ENCODE assay signal across 16 cellular contexts in genomic region chr4:156829194-156829593, GRCh38.
A peak's percentile ranks its signal among the peaks of the same experiment; 100 is the strongest.
DNase-seq lines count a peak whose midpoint lies in the region; ATAC-seq, FAIRE-seq and TF ChIP-seq lines count a peak whose summit lies in the region.
"Had no signal": no experiment of that assay in that cellular context is flagged by ENCODE, and none has a peak within 500 bp of the region (broad histone marks: within the 10 kb centered on the region; RNA-seq: fewer than 3 reads in every experiment).

No MANE protein-coding gene starts in this region.

- no peaks in the 10 kb centered on the region for H4K20me1 ChIP-seq in endothelial cell of umbilical vein (replicated peaks; ENCODE audit: control insufficient read depth, extremely low read depth, insufficient read depth, low read length)

- H3K9ac ChIP-seq in endothelial cell of umbilical vein (replicated peaks; ENCODE audit: extremely low read depth, insufficient read depth, low read length), result no peak overlapping the region
- no peak overlapping the region for H3K9ac ChIP-seq in mucosa of stomach (ENCODE audit: low read length)

- H3K9me1 ChIP-seq in endothelial cell of umbilical vein (replicated peaks; ENCODE audit: control insufficient read depth, extremely low read depth, insufficient read depth, low read length), result no peaks in the 10 kb centered on the region

- DNase-seq in AG09319 (ENCODE audit: extremely low read depth, low read depth) (peak; percentile 43), NOMO-1 treated with dmso at 0.1 percent for 144 hours (lab: John Stamatoyannopoulos, UW; ENCODE audit: unreplicated experiment) (peak; percentile 68), endothelial cell of umbilical vein (ENCODE audit: low read depth, low spot score) (peak; percentile 40), COLO668 (lab: John Stamatoyannopoulos, UW; ENCODE audit: unreplicated experiment) (no peak)
- DNase-seq: activated CD4-positive, alpha-beta T cell treated with anti-CD3 and anti-CD28 coated beads, Interleukin-2, amount 10 ng/mL, durations not matched to agents 7 days and 5 days; AML-193; mesendoderm; NCI-H2081; SJCRH30; stimulated activated naive CD4-positive, alpha-beta T cell treated with Interleukin-2 at 50 U/mL for 16 hours had no signal

- CTCF ChIA-PET in endothelial cell of umbilical vein (lab: Charles Lee), result no interaction called here

- H3K27me3 ChIP-seq in endothelial cell of umbilical vein (ENCODE audit: control insufficient read depth in 2 of 2, insufficient read depth in 2 of 2, low read length in 2 of 2), result no peaks in the 10 kb centered on the region
- H3K27me3 ChIP-seq in mucosa of stomach (ENCODE audit: control insufficient read depth, insufficient read depth, low read length), result no peaks in the 10 kb centered on the region
- H3K27me3 ChIP-seq: SJCRH30 had no signal

- dilution Hi-C loops in endothelial cell of umbilical vein (cut with MboI; ENCODE audit: extremely low pct_ligation_motif_present, low sequenced_read_pairs), result no loop called here

- BruUV-seq in endothelial cell of umbilical vein (replicated peaks; lab: Mats Ljungman, UMichigan), result no TSS peak

- H3K4me2 ChIP-seq in endothelial cell of umbilical vein (ENCODE audit: insufficient read depth, low read length), result peak overlapping the region; percentile 24

- no peak for TF ChIP-seq POLR2A in endothelial cell of umbilical vein (IDR thresholded peaks at IDR 0.05; ENCODE audit: low read depth, low read length)

- H3K9me3 ChIP-seq in endothelial cell of umbilical vein (replicated peaks; ENCODE audit: control insufficient read depth, insufficient read depth, low read length) (no peaks in the 10 kb centered on the region), mucosa of stomach (ENCODE audit: control insufficient read depth, low read length) (no peaks in the 10 kb centered on the region)
- H3K9me3 ChIP-seq: SJCRH30 had no signal

- H3K4me3 ChIP-seq in endothelial cell of umbilical vein (replicated peaks in 1 of 3; ENCODE audit: insufficient read depth in 1 of 3, low read depth in 1 of 3, low read length in 3 of 3) (no peak overlapping the region), mucosa of stomach (ENCODE audit: low read length) (peak overlapping the region; percentile 4)
- H3K4me3 ChIP-seq: SJCRH30 had no signal

- POLR2A ChIA-PET in endothelial cell of umbilical vein (lab: Charles Lee), result no interaction called here

- no peak for FAIRE-seq in endothelial cell of umbilical vein (lab: Jason Lieb, UNC)
- FAIRE-seq: GM19239 had no signal

- ATAC-seq in GM21367 (IDR thresholded peaks at IDR 0.05; ENCODE audit: unreplicated experiment), result no peak
- ATAC-seq in GM21381 (IDR thresholded peaks at IDR 0.05; ENCODE audit: unreplicated experiment), result no peak
- ATAC-seq in HG02610 (IDR thresholded peaks at IDR 0.05; ENCODE audit: unreplicated experiment), result no peak
- ATAC-seq: esophagus mucosa had no signal

- H3K36me3 ChIP-seq in endothelial cell of umbilical vein (ENCODE audit: control insufficient read depth in 2 of 2, extremely low read depth in 1 of 2, insufficient read depth in 2 of 2, low read length in 2 of 2), result no peaks in the 10 kb centered on the region
- no peaks in the 10 kb centered on the region for H3K36me3 ChIP-seq in mucosa of stomach (ENCODE audit: control insufficient read depth, insufficient read depth, low read length)
- H3K36me3 ChIP-seq: SJCRH30 had no signal

- H3K4me1 ChIP-seq in endothelial cell of umbilical vein (ENCODE audit: control insufficient read depth, extremely low read depth, insufficient read depth, low read length), result no peaks in the 10 kb centered on the region
- H3K4me1 ChIP-seq in mucosa of stomach (ENCODE audit: control insufficient read depth, insufficient read depth, low read length), result no peaks in the 10 kb centered on the region
- H3K4me1 ChIP-seq: SJCRH30 had no signal

- TF ChIP-seq CTCF in AG09319 (IDR thresholded peaks at IDR 0.05; ENCODE audit: low read depth, low read length) (no peak), endothelial cell of umbilical vein (IDR thresholded peaks at IDR 0.05; ENCODE audit: extremely low read depth in 1 of 2, insufficient read depth in 1 of 2, low read depth in 1 of 2, low read length in 2 of 2) (no peak)

- H3K27ac ChIP-seq in endothelial cell of umbilical vein (ENCODE audit: insufficient read depth, low read depth, low read length), result no peak overlapping the region
- H3K27ac ChIP-seq: SJCRH30 had no signal

- intact Hi-C loops in endothelial cell of umbilical vein (cut with micrococcal nuclease), result no loop called here

- H2AFZ ChIP-seq in endothelial cell of umbilical vein (ENCODE audit: low read depth, low read length), result peak overlapping the region; percentile 48

- H3K79me2 ChIP-seq in endothelial cell of umbilical vein (ENCODE audit: control insufficient read depth, insufficient read depth, low read length), result no peaks in the 10 kb centered on the region

TF ChIP-seq in endothelial cell of umbilical vein, 7 proteins besides CTCF, POLR2A, EP300 and RAD21:
- no peak for TF ChIP-seq MAX (IDR thresholded peaks at IDR 0.05; ENCODE audit: insufficient read depth, insufficient read length)
- TF ChIP-seq FOS (IDR thresholded peaks at IDR 0.05; ENCODE audit: borderline replicate concordance, insufficient read depth, low read length), result no peak
- no peak for TF ChIP-seq JUN (IDR thresholded peaks at IDR 0.05; ENCODE audit: borderline replicate concordance, insufficient read depth, insufficient read length, low read depth)
- TF ChIP-seq EZH2 (IDR thresholded peaks at IDR 0.05; ENCODE audit: borderline replicate concordance, low read depth, low read length, severe bottlenecking), result no peak
- TF ChIP-seq MYC (IDR thresholded peaks at IDR 0.05; ENCODE audit: low read depth, low read length), result no peak
- no peak for TF ChIP-seq GATA2 (IDR thresholded peaks at IDR 0.05; ENCODE audit: insufficient read depth, insufficient read length, low read depth, low read length)
- no peak for TF ChIP-seq POLR2AphosphoS5 (IDR thresholded peaks at IDR 0.05; ENCODE audit: insufficient read depth, low read depth, low read length)
